In the genomic region with DNA sequence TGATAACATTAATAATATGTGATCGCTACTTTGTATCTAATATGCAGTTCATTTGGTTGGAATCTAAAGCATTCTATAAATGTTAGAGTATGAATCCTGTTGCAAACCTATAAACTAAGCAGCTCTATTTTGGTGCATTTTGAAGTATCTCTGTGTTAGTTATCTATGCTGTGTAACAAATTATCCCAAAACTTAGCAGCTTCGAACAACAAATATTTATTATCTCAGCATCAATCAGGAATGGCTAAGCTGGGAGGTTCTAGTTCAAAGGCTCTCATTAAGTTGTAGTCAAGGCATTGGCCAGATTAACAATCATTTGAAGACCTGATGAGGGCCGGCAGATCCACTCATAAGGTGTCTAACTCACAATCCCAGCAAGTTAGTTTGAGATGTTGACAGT, we compare ENCODE assay signal across 3 cellular contexts.
TF ChIP-seq lines count a peak whose summit lies in the region.

No MANE protein-coding gene starts in this region.

TF ChIP-seq in HepG2, 621 proteins besides CTCF, POLR2A, EP300 and RAD21:
- TF ChIP-seq RBAK (CRISPR knock-in tag; IDR thresholded peaks at IDR 0.05) = peak; percentile 73; the same call in 1 of the 2 replicates
- TF ChIP-seq GLI4 (CRISPR knock-in tag; IDR thresholded peaks at IDR 0.05; ENCODE audit: borderline replicate concordance) = no peak

TF ChIP-seq in HEK293, 187 proteins besides CTCF, POLR2A, EP300 and RAD21:
- TF ChIP-seq SETDB1 (IDR thresholded peaks at IDR 0.05; ENCODE audit: insufficient read length, low read length) (peak; percentile 59), ZNF623 (tag by site-specific recombination; IDR thresholded peaks at IDR 0.05) (no peak)
- TF ChIP-seq, protein P1, sequence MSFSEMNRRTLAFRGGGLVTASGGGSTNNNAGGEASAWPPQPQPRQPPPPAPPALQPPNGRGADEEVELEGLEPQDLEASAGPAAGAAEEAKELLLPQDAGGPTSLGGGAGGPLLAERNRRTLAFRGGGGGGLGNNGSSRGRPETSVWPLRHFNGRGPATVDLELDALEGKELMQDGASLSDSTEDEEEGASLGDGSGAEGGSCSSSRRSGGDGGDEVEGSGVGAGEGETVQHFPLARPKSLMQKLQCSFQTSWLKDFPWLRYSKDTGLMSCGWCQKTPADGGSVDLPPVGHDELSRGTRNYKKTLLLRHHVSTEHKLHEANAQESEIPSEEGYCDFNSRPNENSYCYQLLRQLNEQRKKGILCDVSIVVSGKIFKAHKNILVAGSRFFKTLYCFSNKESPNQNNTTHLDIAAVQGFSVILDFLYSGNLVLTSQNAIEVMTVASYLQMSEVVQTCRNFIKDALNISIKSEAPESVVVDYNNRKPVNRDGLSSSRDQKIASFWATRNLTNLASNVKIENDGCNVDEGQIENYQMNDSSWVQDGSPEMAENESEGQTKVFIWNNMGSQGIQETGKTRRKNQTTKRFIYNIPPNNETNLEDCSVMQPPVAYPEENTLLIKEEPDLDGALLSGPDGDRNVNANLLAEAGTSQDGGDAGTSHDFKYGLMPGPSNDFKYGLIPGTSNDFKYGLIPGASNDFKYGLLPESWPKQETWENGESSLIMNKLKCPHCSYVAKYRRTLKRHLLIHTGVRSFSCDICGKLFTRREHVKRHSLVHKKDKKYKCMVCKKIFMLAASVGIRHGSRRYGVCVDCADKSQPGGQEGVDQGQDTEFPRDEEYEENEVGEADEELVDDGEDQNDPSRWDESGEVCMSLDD (tag by site-specific recombination; IDR thresholded peaks at IDR 0.05) = no peak

TF ChIP-seq in K562, 482 proteins besides CTCF, POLR2A, EP300 and RAD21:
- TF ChIP-seq E2F6 (IDR thresholded peaks at IDR 0.05; ENCODE audit: borderline replicate concordance in 1 of 2, extremely low read depth in 1 of 2, insufficient read depth in 1 of 2, insufficient read length in 1 of 2, low read depth in 1 of 2, low read length in 1 of 2, poor library complexity in 1 of 2, severe bottlenecking in 1 of 2) (no peak), TBP (optimal IDR thresholded peaks at IDR 0.05; ENCODE audit: low read depth, low read length) (no peak), YBX1 (IDR thresholded peaks at IDR 0.05) (no peak), RBM25 (IDR thresholded peaks at IDR 0.05; ENCODE audit: low read depth, low read length, severe bottlenecking) (peak; percentile 79)
TF ChIP-seq in K562: peak in this region for 1.
